ENCODE assay signal across 15 cellular contexts in genomic region chr2:97691166-97691565, GRCh38. TPM values are rescaled to one million over a fixed set of nuclear protein-coding genes. Genes with fewer than 3 reads are reported as not detected.
"Had no signal": no experiment of that assay in that cellular context is flagged by ENCODE, and none has a peak within 500 bp of the region (broad histone marks: within the 10 kb centered on the region; RNA-seq: fewer than 3 reads in every experiment).

No MANE protein-coding gene starts in this region.

- H3K4me3 ChIP-seq: cardiac muscle cell had no signal

- H3K27ac Mint-ChIP-seq: activated CD8-positive, alpha-beta T cell treated with anti-CD3 and anti-CD28 coated beads for 36 hours; natural killer cell; stimulated activated naive CD8-positive, alpha-beta T cell treated with anti-CD3 and anti-CD28 coated beads, Interleukin-15, Interleukin-2, amounts not matched to agents 100 ng/mL and 50 ng/mL, for 24 hours had no signal

- H3K4me3 Mint-ChIP-seq: activated CD8-positive, alpha-beta T cell treated with anti-CD3 and anti-CD28 coated beads for 36 hours; natural killer cell; stimulated activated naive CD8-positive, alpha-beta T cell treated with anti-CD3 and anti-CD28 coated beads, Interleukin-15, Interleukin-2, amounts not matched to agents 100 ng/mL and 50 ng/mL, for 24 hours had no signal

- H3K4me1 Mint-ChIP-seq: natural killer cell had no signal

- ATAC-seq: activated CD8-positive, alpha-beta T cell treated with anti-CD3 and anti-CD28 coated beads for 36 hours; natural killer cell had no signal

- DNase-seq: activated CD4-positive, alpha-beta T cell treated with anti-CD3 and anti-CD28 coated beads for 4 hours; activated CD8-positive, alpha-beta memory T cell treated with anti-CD3 and anti-CD28 coated beads, Interleukin-2, amount 50 U/mL, for 48 hours; activated CD8-positive, alpha-beta T cell treated with anti-CD3 and anti-CD28 coated beads for 36 hours; activated naive CD4-positive, alpha-beta T cell; foreskin melanocyte; head of caudate nucleus; natural killer cell; stimulated activated CD4-positive, alpha-beta T cell treated with anti-CD3 and anti-CD28 coated beads, Interleukin-12 subunit alpha, Interleukin-12 subunit beta, amount 100 ng/mL, for 4 hours; stimulated activated CD4-positive, alpha-beta T cell treated with anti-CD3 and anti-CD28 coated beads, Interleukin-2, amount 100 ng/mL, for 48 hours; T-helper 1 cell; WERI-Rb-1 had no signal

- H3K36me3 Mint-ChIP-seq: natural killer cell had no signal

- H3K27me3 Mint-ChIP-seq: stimulated activated naive CD8-positive, alpha-beta T cell treated with anti-CD3 and anti-CD28 coated beads, Interleukin-15, Interleukin-2, amounts not matched to agents 100 ng/mL and 50 ng/mL, for 24 hours had no signal

- H3K36me3 ChIP-seq: cardiac muscle cell, WERI-Rb-1 had no signal

- H3K9me3 Mint-ChIP-seq: activated CD8-positive, alpha-beta T cell treated with anti-CD3 and anti-CD28 coated beads for 36 hours; natural killer cell; stimulated activated naive CD8-positive, alpha-beta T cell treated with anti-CD3 and anti-CD28 coated beads, Interleukin-15, Interleukin-2, amounts not matched to agents 100 ng/mL and 50 ng/mL, for 24 hours had no signal

- H3K27me3 ChIP-seq: cardiac muscle cell had no signal

- H3K27ac ChIP-seq: cardiac muscle cell, WERI-Rb-1 had no signal

RNA-seq across cellular contexts. Expression of gene ZAP70, which starts 22.2 kb away (rescaled TPM):
- total RNA-seq: endothelial cell of umbilical vein, kidney epithelial cell had no signal
